15 cellular contexts compared by ENCODE assay signal in the genomic region with DNA sequence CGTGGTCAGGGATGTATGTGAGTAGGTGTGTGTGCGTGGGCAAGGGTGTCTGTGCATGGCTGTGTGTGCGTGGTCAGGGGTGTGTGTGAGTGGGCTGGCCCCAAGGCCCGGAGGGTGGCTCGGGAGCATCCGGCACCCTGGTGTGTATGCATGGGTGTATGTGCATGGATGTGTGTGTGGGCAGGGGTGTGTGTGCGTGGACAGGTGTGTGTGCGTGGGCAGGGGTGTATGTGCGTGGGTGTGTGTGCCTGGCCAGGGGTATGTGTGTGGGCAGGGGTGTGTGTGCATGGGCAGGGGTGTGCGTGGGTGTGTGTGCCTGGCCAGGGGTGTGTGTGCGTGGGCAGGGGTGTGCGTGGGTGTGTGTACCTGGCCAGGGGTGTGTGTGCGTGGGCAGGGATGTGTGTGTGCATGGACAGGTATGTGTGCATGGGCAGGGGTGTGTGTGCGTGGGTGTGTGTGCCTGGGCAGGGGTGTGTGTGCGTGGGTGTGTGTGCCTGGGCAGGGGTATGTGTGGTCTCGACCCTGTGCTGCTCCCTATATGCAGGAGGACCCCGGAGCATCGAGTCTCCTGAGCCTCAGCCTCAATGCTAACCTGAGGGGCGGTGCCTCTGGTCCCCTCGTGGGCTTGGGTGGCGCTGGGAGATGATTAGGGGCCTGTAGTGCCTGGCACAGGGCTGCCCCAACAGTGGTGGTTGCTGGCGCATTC. TPM values are rescaled to one million over a fixed set of nuclear protein-coding genes. Genes with fewer than 3 reads are reported as not detected.
DNase-seq lines count a peak whose midpoint lies in the region; ATAC-seq and TF ChIP-seq lines count a peak whose summit lies in the region.
"Had no signal": no experiment of that assay in that cellular context is flagged by ENCODE, and none has a peak within 500 bp of the region (broad histone marks: within the 10 kb centered on the region; RNA-seq: fewer than 3 reads in every experiment).

No MANE protein-coding gene starts in this region.

- H2AK5ac ChIP-seq in trophoblast cell (ENCODE audit: low read length): peak overlapping the region; percentile 88

- no peaks in the 10 kb centered on the region; the same call in 1 of the 2 replicates for H3K36me3 ChIP-seq in Caco-2 (ENCODE audit: control insufficient read depth, insufficient read depth, low read length)
- peaks cover 53% of the 10 kb centered on the region for H3K36me3 ChIP-seq in SJSA1
- peaks cover 4 to 10% of the 10 kb centered on the region in 2 experiments for H3K36me3 ChIP-seq in trophoblast cell (ENCODE audit: control insufficient read depth in 1 of 2, insufficient read depth in 2 of 2, low read length in 2 of 2)
- H3K36me3 ChIP-seq: esophagus muscularis mucosa, neutrophil had no signal

- H3K4me2 ChIP-seq in trophoblast cell (ENCODE audit: low read length): no peak overlapping the region

- peaks cover 20% of the 10 kb centered on the region for H3K36me3 Mint-ChIP-seq in Caco-2 (ENCODE audit: insufficient read depth, unreplicated experiment)

- H3K4me3 ChIP-seq in Caco-2 (ENCODE audit: low read depth, low read length) (no peak overlapping the region), SJSA1 (peak overlapping the region; percentile 41), right cardiac atrium (ENCODE audit: low read length) (no peak overlapping the region), trophoblast cell (ENCODE audit: low read depth, low read length) (peak overlapping the region; percentile 15)
- H3K4me3 ChIP-seq: esophagus muscularis mucosa had no signal

- ATAC-seq in right cardiac atrium (no peak), HG03159 (IDR thresholded peaks at IDR 0.05; ENCODE audit: unreplicated experiment) (no peak)

- H3K9me3 Mint-ChIP-seq in Caco-2 (ENCODE audit: unreplicated experiment): no peaks in the 10 kb centered on the region
- H3K9me3 Mint-ChIP-seq: activated T-helper 1 cell treated with anti-CD3 and anti-CD28 coated beads, Interleukin-12 subunit alpha, Interleukin-12 subunit beta, Interleukin-2, Interleukin-4 antibody, amounts not matched to agents 30 ng/mL and 10 ng/mL and 1 ng/mL, durations not matched to agents 14 hours and 24 hours and 36 hours had no signal

- no TSS peak for BruUV-seq in Caco-2 (replicated peaks; lab: Mats Ljungman, UMichigan)

- H3K27ac Mint-ChIP-seq in Caco-2 (ENCODE audit: unreplicated experiment): peak overlapping the region; percentile 95

- H3K27me3 Mint-ChIP-seq in Caco-2 (ENCODE audit: insufficient read depth, unreplicated experiment): no peaks in the 10 kb centered on the region

- H3K14ac ChIP-seq in trophoblast cell (ENCODE audit: low read length): peak overlapping the region; percentile 88

- no peaks in the 10 kb centered on the region for H3K27me3 ChIP-seq in Caco-2 (replicated peaks; ENCODE audit: control insufficient read depth, insufficient read depth, low read length)
- no peaks in the 10 kb centered on the region for H3K27me3 ChIP-seq in SJSA1 (replicated peaks)
- no peaks in the 10 kb centered on the region for H3K27me3 ChIP-seq in right cardiac atrium (ENCODE audit: control insufficient read depth, insufficient read depth)
- no peaks in the 10 kb centered on the region for H3K27me3 ChIP-seq in trophoblast cell (ENCODE audit: insufficient read depth, low read length)
- H3K27me3 ChIP-seq: neutrophil had no signal

- peak overlapping the region; percentile 11 for H2AFZ ChIP-seq in trophoblast cell (ENCODE audit: insufficient read depth, low read length, poor library complexity)

- intact Hi-C loops in Caco-2 (cut with micrococcal nuclease; ENCODE audit: unreplicated experiment) (loop anchor here (1.0 kb wide), 2 partner anchors 11 to 18 kb away; no protein-coding TSS in a partner anchor), right cardiac atrium (cut with DNase I) (no loop called here)

- CTCF ChIA-PET in Caco-2 (lab: Charles Lee): interaction anchor here (0.5 to 2.1 kb wide), 10 partner anchors 8 to 1276 kb away, joined by 3 to 173 read pairs (median 4); partner anchors contain the start of genes ARHGEF16 and PANK4

- POLR2A ChIA-PET in Caco-2 (lab: Charles Lee): interaction anchor here (0.5 to 1.4 kb wide), 2 partner anchors 17 to 1562 kb away, joined by 3 to 31 read pairs; partner anchors contain the start of gene ARHGEF16

- peak overlapping the region; percentile 39 for H2BK5ac ChIP-seq in trophoblast cell (ENCODE audit: low read depth, low read length, poor library complexity)

- no peaks in the 10 kb centered on the region for H3K9me3 ChIP-seq in Caco-2
- no peaks in the 10 kb centered on the region for H3K9me3 ChIP-seq in SJSA1 (replicated peaks)
- no peaks in the 10 kb centered on the region for H3K9me3 ChIP-seq in right cardiac atrium (ENCODE audit: control insufficient read depth, low read length)
- H3K9me3 ChIP-seq in trophoblast cell (ENCODE audit: insufficient read depth, low read depth, low read length): peaks cover 10% of the 10 kb centered on the region
- H3K9me3 ChIP-seq: esophagus muscularis mucosa, neutrophil had no signal

- no peak overlapping the region for H3K23ac ChIP-seq in trophoblast cell (ENCODE audit: low read length)

- H3K79me1 ChIP-seq in trophoblast cell (ENCODE audit: low read length): peaks cover 6% of the 10 kb centered on the region

- peak overlapping the region; percentile 82 for H2BK12ac ChIP-seq in trophoblast cell (ENCODE audit: low read length)

- H3K4me1 ChIP-seq in Caco-2: peaks cover 18% of the 10 kb centered on the region
- H3K4me1 ChIP-seq in SJSA1 (replicated peaks): peaks cover 86% of the 10 kb centered on the region
- no peaks in the 10 kb centered on the region for H3K4me1 ChIP-seq in right cardiac atrium (ENCODE audit: control insufficient read depth, insufficient read depth, low read length)
- H3K4me1 ChIP-seq in trophoblast cell (ENCODE audit: control insufficient read depth in 1 of 2, insufficient read depth in 2 of 2, low read length in 2 of 2): peaks cover 9 to 18% of the 10 kb centered on the region in 2 experiments

- DNase-seq in Caco-2 (no peak), SJSA1 (ENCODE audit: low read depth in 1 of 2, low spot score in 2 of 2) (no peak), right cardiac atrium (peak in 2 of 3 donors; percentile 6 to 45), trophoblast cell (no peak), NAMALWA (ENCODE audit: low spot score) (no peak), AG08395 (ENCODE audit: low spot score) (no peak), NCI-H2107 (lab: John Stamatoyannopoulos, UW) (no peak)
- DNase-seq: amniotic stem cell, cortex of kidney, NCI-H187, NCI-H526 treated with DMSO at 0.1 percent for 48 hours had no signal

- peak overlapping the region; percentile 82 for H3K18ac ChIP-seq in trophoblast cell (ENCODE audit: low read length)

- peaks cover 4% of the 10 kb centered on the region for H3K79me2 ChIP-seq in trophoblast cell (ENCODE audit: control insufficient read depth, insufficient read depth, low read length, poor library complexity)

- H3K27ac ChIP-seq in SJSA1: peak overlapping the region; percentile 88
- H3K27ac ChIP-seq in right cardiac atrium (ENCODE audit: low read length): no peak overlapping the region
- peak overlapping the region; percentile 59 for H3K27ac ChIP-seq in trophoblast cell (ENCODE audit: low read depth, low read length)
- H3K27ac ChIP-seq: neutrophil had no signal

- 86% methylated on average over 22 of the region's 22 CpGs for WGBS in right cardiac atrium
- no CpG with 5 or more reads among the region's 22 CpGs for WGBS in trophoblast cell (ENCODE audit: extremely low coverage, insufficient coverage, insufficient read length)

- peak overlapping the region; percentile 62 for H3K4me3 Mint-ChIP-seq in Caco-2 (ENCODE audit: unreplicated experiment)
- H3K4me3 Mint-ChIP-seq: activated T-helper 1 cell treated with anti-CD3 and anti-CD28 coated beads, Interleukin-12 subunit alpha, Interleukin-12 subunit beta, Interleukin-2, Interleukin-4 antibody, amounts not matched to agents 30 ng/mL and 10 ng/mL and 1 ng/mL, durations not matched to agents 14 hours and 24 hours and 36 hours had no signal

- TF ChIP-seq CTCF in Caco-2 (IDR thresholded peaks at IDR 0.05; ENCODE audit: insufficient read depth in 1 of 2, low read depth in 1 of 2, low read length in 1 of 2, severe bottlenecking in 1 of 2, unreplicated experiment in 1 of 2): no peak

- H3K4me1 Mint-ChIP-seq in Caco-2 (ENCODE audit: low read depth, unreplicated experiment): peaks cover 10% of the 10 kb centered on the region

- no peak overlapping the region for H4K12ac ChIP-seq in trophoblast cell (ENCODE audit: low read depth, low read length)

- H3K9ac ChIP-seq in trophoblast cell (ENCODE audit: low read length): no peak overlapping the region

- peak overlapping the region; percentile 79 for H2BK120ac ChIP-seq in trophoblast cell (ENCODE audit: insufficient read depth, low read length, poor library complexity)

- peak overlapping the region; percentile 59 for H3K4ac ChIP-seq in trophoblast cell (ENCODE audit: low read depth, low read length)

- peak overlapping the region; percentile 62 for H4K91ac ChIP-seq in trophoblast cell (ENCODE audit: low read depth, low read length)

- peak overlapping the region; percentile 78 for H4K8ac ChIP-seq in trophoblast cell (ENCODE audit: low read depth, low read length)

RNA-seq across cellular contexts. Expression of gene ARHGEF16, which starts 16.3 kb away (rescaled TPM):
- total RNA-seq in Caco-2 (2022) (35.6 and 40.6 TPM in 2 replicates), right cardiac atrium (1 to 10 TPM in 3 of 4 donors, under 1 TPM in 1; 0.28 to 2.5 (median 1.8) TPM)
- total RNA-seq in SJSA1 (2014; rRNA removed; shearing (Covaris generic)): 34.9 and 46.6 TPM in 2 replicates
- polyA plus RNA-seq in right cardiac atrium: 1.4 TPM
- polyA plus RNA-seq in trophoblast cell (2013): 6.2 and 6.3 TPM in 2 replicates
- total RNA-seq: activated T-helper 1 cell treated with anti-CD3 and anti-CD28 coated beads, Interleukin-12 subunit alpha, Interleukin-12 subunit beta, Interleukin-2, Interleukin-4 antibody, amounts not matched to agents 30 ng/mL and 10 ng/mL and 1 ng/mL, durations not matched to agents 14 hours and 24 hours and 36 hours had no signal

Comparison
In these comparisons a context has a peak if more than half of its experiments do, and no peak if none do; other contexts are left out.
1. DNase-seq: peak in right cardiac atrium (2 of 3); none in Caco-2 (0 of 2), SJSA1 (0 of 2), trophoblast cell (0 of 2), NAMALWA (single experiment), AG08395 (single experiment) and NCI-H2107 (single experiment).
2. H3K4me3 ChIP-seq: peak in SJSA1 (single experiment) and trophoblast cell (single experiment); none in Caco-2 (single experiment) and right cardiac atrium (single experiment).
3. RNA of gene ARHGEF16, which starts 16.3 kb away (total RNA-seq): 35.6 to 40.6 TPM in Caco-2 and 34.9 to 46.6 TPM in SJSA1; 0.28 to 2.5 TPM in right cardiac atrium; every median in the first group is over 10 times any median in the second.